Comparison of ENCODE assay signal across 24 cellular contexts in the genomic region with DNA sequence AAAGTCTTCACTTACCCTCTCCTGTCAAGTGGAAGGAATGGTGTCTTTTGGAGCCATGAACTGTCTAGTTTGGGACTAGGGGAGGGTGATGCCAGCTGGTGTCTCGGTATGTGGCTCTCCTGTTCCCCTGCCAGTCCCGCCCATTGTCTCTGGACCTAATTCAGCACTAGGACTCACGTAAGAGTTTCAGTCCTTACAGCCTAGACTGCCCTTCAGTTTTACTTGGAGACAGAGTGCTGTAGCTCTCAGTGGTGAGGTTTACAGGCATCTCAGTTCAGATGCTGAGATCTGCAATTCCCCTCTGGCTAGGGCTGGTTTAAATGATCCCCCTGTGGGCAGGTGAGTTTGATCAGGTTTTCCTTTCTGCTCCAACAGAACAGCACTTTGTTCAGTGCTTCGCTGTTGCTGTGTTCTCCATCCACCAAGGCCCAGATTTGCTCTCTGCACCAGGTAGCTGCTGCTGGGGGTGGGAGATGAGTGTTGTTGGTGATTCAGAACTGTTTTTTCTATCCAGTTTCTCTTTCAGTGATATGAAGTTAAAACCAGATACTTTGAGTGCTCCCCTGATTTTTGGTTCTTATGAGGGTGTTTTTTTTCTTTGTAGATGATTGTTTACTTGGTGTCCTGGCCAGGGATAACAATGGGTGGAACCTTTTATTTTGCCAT.
DNase-seq lines count a peak whose midpoint lies in the region; ATAC-seq, FAIRE-seq and TF ChIP-seq lines count a peak whose summit lies in the region.
"Had no signal": no experiment of that assay in that cellular context is flagged by ENCODE, and none has a peak within 500 bp of the region (broad histone marks: within the 10 kb centered on the region; RNA-seq: fewer than 3 reads in every experiment).

No MANE protein-coding gene starts in this region.

- H3K9me3 ChIP-seq in GM12878 (replicated peaks; ENCODE audit: control insufficient read depth, insufficient read depth, low read length) (no peaks in the 10 kb centered on the region), A673 (ENCODE audit: low read depth, low read length, poor library complexity, severe bottlenecking) (no peaks in the 10 kb centered on the region)
- H3K9me3 ChIP-seq: A549, HAP-1, MG63 had no signal

- no peak for TF ChIP-seq POLR2A in GM12878 (IDR thresholded peaks at IDR 0.05; ENCODE audit: low read depth, low read length)

- no peaks in the 10 kb centered on the region for H3K36me3 ChIP-seq in GM12878 (ENCODE audit: control insufficient read depth in 2 of 2, insufficient read depth in 2 of 2, low read length in 1 of 2)
- no peaks in the 10 kb centered on the region for H3K36me3 ChIP-seq in A673 (ENCODE audit: insufficient read depth, low read length, poor library complexity, severe bottlenecking)
- H3K36me3 ChIP-seq: BLaER1, HAP-1, MG63 had no signal

- intact Hi-C loops in GM12878 (cut with micrococcal nuclease; ENCODE audit: unreplicated experiment): no loop called here
- intact Hi-C loops in activated naive CD4-positive, alpha-beta T cell treated with anti-CD3 and anti-CD28 coated beads for 36 hours (cut with micrococcal nuclease): no loop called here
- intact Hi-C loops in A673 (cut with micrococcal nuclease; ENCODE audit: unreplicated experiment): no loop called here

- no peaks in the 10 kb centered on the region for H3K27me3 ChIP-seq in GM12878 (replicated peaks in 1 of 2; ENCODE audit: control insufficient read depth in 2 of 2, insufficient read depth in 2 of 2, low read length in 1 of 2)
- no peaks in the 10 kb centered on the region for H3K27me3 ChIP-seq in A673 (replicated peaks; ENCODE audit: insufficient read depth, low read depth, low read length, poor library complexity)
- H3K27me3 ChIP-seq: BLaER1, MG63 had no signal

- no peaks in the 10 kb centered on the region for H3K9me3 Mint-ChIP-seq in activated naive CD4-positive, alpha-beta T cell treated with anti-CD3 and anti-CD28 coated beads for 36 hours

- RAD21 ChIA-PET in GM12878 (lab: Charles Lee; ENCODE audit: unreplicated experiment): interaction anchor here (0.7 kb wide), 1 partner anchor 188 kb away, joined by 3 read pairs; no protein-coding TSS in a partner anchor

- FAIRE-seq in GM12878 (lab: Jason Lieb, UNC): no peak
- FAIRE-seq: A549, GM12891 had no signal

- H3K79me2 ChIP-seq in GM12878 (ENCODE audit: control insufficient read depth, insufficient read depth, low read length): no peaks in the 10 kb centered on the region

- H2AFZ ChIP-seq in GM12878 (ENCODE audit: control insufficient read depth, low read depth, low read length): no peak overlapping the region

- CTCF ChIA-PET in GM12878 (lab: Yijun Ruan, JAX): no interaction called here
- CTCF ChIA-PET in activated naive CD4-positive, alpha-beta T cell treated with anti-CD3 and anti-CD28 coated beads for 36 hours (lab: Charles Lee): no interaction called here
- CTCF ChIA-PET in A673 (lab: Charles Lee): no interaction called here

- 18% methylated on average over 4 of the region's 4 CpGs for WGBS in GM12878 (ENCODE audit: insufficient coverage, insufficient replicate concordance, low lambda C conversion rate, missing lambda C conversion rate)

- H3K4me3 Mint-ChIP-seq in activated naive CD4-positive, alpha-beta T cell treated with anti-CD3 and anti-CD28 coated beads for 36 hours: no peak overlapping the region
- H3K4me3 Mint-ChIP-seq: CD4-positive, alpha-beta memory T cell had no signal

- H3K27me3 Mint-ChIP-seq in activated naive CD4-positive, alpha-beta T cell treated with anti-CD3 and anti-CD28 coated beads for 36 hours (ENCODE audit: low read depth): no peaks in the 10 kb centered on the region
- H3K27me3 Mint-ChIP-seq: CD4-positive, alpha-beta memory T cell had no signal

- H4K20me1 ChIP-seq in GM12878 (ENCODE audit: control insufficient read depth, insufficient read depth): no peaks in the 10 kb centered on the region
- H4K20me1 ChIP-seq: BLaER1 had no signal

- H3K4me2 ChIP-seq in GM12878 (ENCODE audit: control insufficient read depth, insufficient read depth): no peak overlapping the region
- H3K4me2 ChIP-seq: A549, BLaER1 had no signal

- no peaks in the 10 kb centered on the region for H3K36me3 Mint-ChIP-seq in activated naive CD4-positive, alpha-beta T cell treated with anti-CD3 and anti-CD28 coated beads for 36 hours (ENCODE audit: low read depth)
- H3K36me3 Mint-ChIP-seq: CD4-positive, alpha-beta memory T cell had no signal

- no TSS peak for BruUV-seq in GM12878 (replicated peaks; lab: Mats Ljungman, UMichigan)
- BruUV-seq in A673 (replicated peaks; lab: Mats Ljungman, UMichigan): no TSS peak

- TF ChIP-seq EP300 in GM12878 (IDR thresholded peaks at IDR 0.05; ENCODE audit: borderline replicate concordance in 1 of 2, control insufficient read depth in 1 of 2, low read depth in 2 of 2, low read length in 2 of 2): no peak

- peak; percentile 81 for ATAC-seq in GM18867 (IDR thresholded peaks at IDR 0.05; ENCODE audit: unreplicated experiment)
- peak; percentile 59 for ATAC-seq in GM21786 (IDR thresholded peaks at IDR 0.05; ENCODE audit: unreplicated experiment)
- peak; percentile 57 for ATAC-seq in HG03342 (IDR thresholded peaks at IDR 0.05; ENCODE audit: unreplicated experiment)
- peak; percentile 28; the same call in 1 of the 3 replicates for ATAC-seq in GM12878
- ATAC-seq in GM18861 (IDR thresholded peaks at IDR 0.05; ENCODE audit: unreplicated experiment): no peak
- ATAC-seq: A549 had no signal

- DNase-seq in GM12878 (ENCODE audit: low read depth, low spot score) (no peak), HPDE6-E6E7 (ENCODE audit: extremely low spot score) (no peak), A673 (ENCODE audit: low spot score) (no peak)
- no peak for DNase-seq in activated naive CD4-positive, alpha-beta T cell treated with anti-CD3 and anti-CD28 coated beads for 36 hours
- DNase-seq: CD4-positive, alpha-beta memory T cell; EL; Kasumi-1; MG63; NCI-H1092; NCI-H1436 treated with DMSO at 0.1 percent for 48 hours; NCI-H2029 treated with DMSO at 0.1 percent for 48 hours; NCI-H2171; NK-92 treated with Interleukin-12 subunit alpha and Interleukin-12 subunit beta, amount 100 ng/mL, for 24 hours; SHP77; T-helper 9 cell had no signal

- H3K4me3 ChIP-seq in GM12878 (no peak overlapping the region), A673 (ENCODE audit: low read depth, low read length, poor library complexity, severe bottlenecking) (no peak overlapping the region)
- H3K4me3 ChIP-seq: A549, BLaER1, HAP-1, MG63, SK-N-MC had no signal

- H3K4me1 ChIP-seq in GM12878 (ENCODE audit: control insufficient read depth, insufficient read depth, low read length) (no peaks in the 10 kb centered on the region), A673 (ENCODE audit: insufficient read depth, low read length, poor library complexity, severe bottlenecking) (no peaks in the 10 kb centered on the region)
- H3K4me1 ChIP-seq: A549, BLaER1, HAP-1 had no signal

- TF ChIP-seq RAD21 in GM12878 (IDR thresholded peaks at IDR 0.05; ENCODE audit: insufficient read depth, low read depth, low read length): no peak

- TF ChIP-seq CTCF in GM12878 (IDR thresholded peaks at IDR 0.05 in 2 of 3, conservative IDR thresholded peaks at IDR 0.05 in 1 of 3; ENCODE audit: control insufficient read depth in 2 of 3, extremely low read depth in 1 of 3, insufficient read depth in 1 of 3, low read depth in 3 of 3, low read length in 3 of 3) (no peak), A673 (conservative IDR thresholded peaks at IDR 0.05; ENCODE audit: low read depth, low read length) (no peak)

- in situ Hi-C loops in GM12878 (cut with MboI): no loop called here

- H3K9ac ChIP-seq in GM12878 (ENCODE audit: control insufficient read depth, insufficient read depth, low read length): no peak overlapping the region
- H3K9ac ChIP-seq: BLaER1 had no signal

- SMC1A ChIA-PET in GM12878 (lab: Charles Lee; ENCODE audit: uncharacterized antibody, unreplicated experiment): interaction anchor here (1.3 to 1.9 kb wide), 2 partner anchors 15 to 26 kb away, joined by 3 to 8 read pairs; no protein-coding TSS in a partner anchor

- no peaks in the 10 kb centered on the region for H3K4me1 Mint-ChIP-seq in activated naive CD4-positive, alpha-beta T cell treated with anti-CD3 and anti-CD28 coated beads for 36 hours (ENCODE audit: low read depth)

- no peak overlapping the region for H3K27ac Mint-ChIP-seq in activated naive CD4-positive, alpha-beta T cell treated with anti-CD3 and anti-CD28 coated beads for 36 hours
- H3K27ac Mint-ChIP-seq: CD4-positive, alpha-beta memory T cell had no signal

- POLR2A ChIA-PET in GM12878 (lab: Charles Lee) (interaction anchor here (0.8 kb wide), 1 partner anchor 14 kb away, joined by 3 read pairs; no protein-coding TSS in a partner anchor), A673 (lab: Charles Lee; ENCODE audit: low non-redundant PET) (no interaction called here)

- H3K27ac ChIP-seq in GM12878 (ENCODE audit: control insufficient read depth, insufficient read depth): no peak overlapping the region
- no peak overlapping the region for H3K27ac ChIP-seq in A673 (ENCODE audit: low read depth, low read length, poor library complexity, severe bottlenecking)
- H3K27ac ChIP-seq: A549, BLaER1, SK-N-MC had no signal

TF ChIP-seq in GM12878, 131 proteins besides CTCF, POLR2A, EP300 and RAD21:
- TF ChIP-seq RB1 (IDR thresholded peaks at IDR 0.05; ENCODE audit: borderline replicate concordance) (no peak), JUNB (IDR thresholded peaks at IDR 0.05) (peak; percentile 39; the same call in 1 of the 2 replicates), MLLT1 (IDR thresholded peaks at IDR 0.05) (no peak)
